ENCODE assay signal across 8 cellular contexts in genomic region chr10:98045785-98046389, GRCh38. TPM values are rescaled to one million over a fixed set of nuclear protein-coding genes. Genes with fewer than 3 reads are reported as not detected.
DNase-seq lines count a peak whose midpoint lies in the region; ATAC-seq lines count a peak whose summit lies in the region.

No MANE protein-coding gene starts in this region.

- H3K4me3 ChIP-seq in mesendoderm (ENCODE audit: low read length), result no peak overlapping the region

- DNase-seq in EH (ENCODE audit: low read depth) (peak; percentile 54), NCI-H526 treated with DMSO at 0.1 percent for 48 hours (lab: John Stamatoyannopoulos, UW) (peak; percentile 21), mesendoderm (peak; percentile 83), NCI-H187 treated with DMSO at 0.1 percent for 48 hours (lab: John Stamatoyannopoulos, UW) (no peak)
- DNase-seq in activated CD4-positive, alpha-beta memory T cell treated with anti-CD3 and anti-CD28 coated beads for 36 hours, result peak; percentile 73
- peak; percentile 55 for DNase-seq in effector CD4-positive, alpha-beta T cell
- peak; percentile 41 for DNase-seq in stimulated activated CD8-positive, alpha-beta memory T cell treated with anti-CD3 and anti-CD28 coated beads, Interleukin-4, amount 100 ng/mL, for 24 hours (ENCODE audit: low read depth)

- no peak overlapping the region for H2AK5ac ChIP-seq in mesendoderm (ENCODE audit: low read length)

- H3K36me3 Mint-ChIP-seq in activated CD4-positive, alpha-beta memory T cell treated with anti-CD3 and anti-CD28 coated beads for 36 hours, result no peaks in the 10 kb centered on the region

- ATAC-seq in HG02885 (IDR thresholded peaks at IDR 0.05; ENCODE audit: poor library complexity, unreplicated experiment), result peak; percentile 77

- no peak overlapping the region for H2BK15ac ChIP-seq in mesendoderm (replicated peaks; ENCODE audit: low read depth)

- H3K4me3 Mint-ChIP-seq in activated CD4-positive, alpha-beta memory T cell treated with anti-CD3 and anti-CD28 coated beads for 36 hours, result no peak overlapping the region

- H3K27ac Mint-ChIP-seq in activated CD4-positive, alpha-beta memory T cell treated with anti-CD3 and anti-CD28 coated beads for 36 hours, result no peak overlapping the region

- H3K4ac ChIP-seq in mesendoderm (ENCODE audit: low read depth, low read length), result no peak overlapping the region

- H2BK120ac ChIP-seq in mesendoderm (ENCODE audit: low read depth, low read length), result no peak overlapping the region

- H2BK5ac ChIP-seq in mesendoderm (ENCODE audit: low read length), result no peak overlapping the region

- WGBS in mesendoderm (ENCODE audit: extremely low coverage, insufficient coverage, low lambda C conversion rate), result no CpG with 5 or more reads among the region's 6 CpGs

- H3K4me1 Mint-ChIP-seq in activated CD4-positive, alpha-beta memory T cell treated with anti-CD3 and anti-CD28 coated beads for 36 hours (ENCODE audit: low read depth), result peaks cover 3% of the 10 kb centered on the region

- H3K56ac ChIP-seq in mesendoderm (ENCODE audit: low read length), result no peak overlapping the region

- H3K36me3 ChIP-seq in mesendoderm (ENCODE audit: control insufficient read depth, insufficient read depth, low read length), result no peaks in the 10 kb centered on the region

- CTCF ChIA-PET in activated CD4-positive, alpha-beta memory T cell treated with anti-CD3 and anti-CD28 coated beads for 36 hours (lab: Charles Lee), result interaction anchor here (0.6 to 9.4 kb wide), 19 partner anchors 10 to 359 kb away, joined by 3 to 229 read pairs (median 4); partner anchors contain the start of genes AVPI1 and R3HCC1L

- no peak overlapping the region for H3K4me2 ChIP-seq in mesendoderm (ENCODE audit: low read length)

- H3K79me1 ChIP-seq in mesendoderm (ENCODE audit: low read length), result no peaks in the 10 kb centered on the region

- H3K9me3 Mint-ChIP-seq in activated CD4-positive, alpha-beta memory T cell treated with anti-CD3 and anti-CD28 coated beads for 36 hours, result no peaks in the 10 kb centered on the region

- no peak overlapping the region for H3K9ac ChIP-seq in mesendoderm (ENCODE audit: low read length)

- H3K27me3 Mint-ChIP-seq in activated CD4-positive, alpha-beta memory T cell treated with anti-CD3 and anti-CD28 coated beads for 36 hours, result peaks cover 23% of the 10 kb centered on the region

- no peaks in the 10 kb centered on the region for H3K79me2 ChIP-seq in mesendoderm (ENCODE audit: control insufficient read depth, insufficient read depth, low read length)

- no peak overlapping the region for H4K5ac ChIP-seq in mesendoderm (ENCODE audit: low read length)

- no peak overlapping the region for H3K27ac ChIP-seq in mesendoderm (ENCODE audit: low read depth, low read length)

- no peaks in the 10 kb centered on the region for H3K4me1 ChIP-seq in mesendoderm (ENCODE audit: control insufficient read depth, low read depth, low read length)

- H4K8ac ChIP-seq in mesendoderm (ENCODE audit: low read depth, low read length), result no peak overlapping the region

- H3K23ac ChIP-seq in mesendoderm (ENCODE audit: low read length), result no peak overlapping the region

- H3K18ac ChIP-seq in mesendoderm (ENCODE audit: low read length), result no peak overlapping the region

- H3K27me3 ChIP-seq in mesendoderm (ENCODE audit: insufficient read depth, low read length, poor library complexity), result no peaks in the 10 kb centered on the region

- intact Hi-C loops in activated CD4-positive, alpha-beta memory T cell treated with anti-CD3 and anti-CD28 coated beads for 36 hours (cut with micrococcal nuclease), result loop anchor here (1.0 kb wide), 1 partner anchor 132 kb away; no protein-coding TSS in a partner anchor

- POLR2A ChIA-PET in activated CD4-positive, alpha-beta memory T cell treated with anti-CD3 and anti-CD28 coated beads for 36 hours (lab: Charles Lee), result no interaction called here

RNA-seq across cellular contexts. Expression of gene CRTAC1, which starts 15.5 kb away (rescaled TPM):
- total RNA-seq in activated CD4-positive, alpha-beta memory T cell treated with anti-CD3 and anti-CD28 coated beads for 36 hours, result not detected
- polyA plus RNA-seq in mesendoderm (2013, experiment 1 of 2), result 0.56 TPM
- 0.42 TPM for polyA plus RNA-seq in mesendoderm (2013, experiment 2 of 2)
